ENCODE assay signal across 12 cellular contexts in the genomic region with DNA sequence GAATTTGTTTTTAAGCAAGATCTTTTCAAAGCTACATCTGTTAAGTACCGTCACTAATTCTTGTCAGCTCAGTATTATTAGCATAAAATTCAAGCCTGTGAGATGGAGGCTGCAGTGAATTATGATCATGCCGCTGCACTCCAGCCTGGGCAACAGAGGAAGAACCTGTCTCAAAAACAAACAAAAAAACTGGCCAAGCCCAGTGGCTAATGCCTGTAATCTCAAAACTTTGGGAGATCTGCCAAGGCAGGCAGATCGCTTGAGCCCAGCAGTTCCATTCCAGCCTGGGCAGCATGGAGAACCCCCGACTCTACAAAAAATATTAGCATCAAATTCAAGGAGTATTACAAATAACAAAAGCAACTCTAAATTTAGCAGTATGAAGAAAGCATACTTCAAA.
DNase-seq lines count a peak whose midpoint lies in the region; ATAC-seq, FAIRE-seq and TF ChIP-seq lines count a peak whose summit lies in the region.
"Had no signal": no experiment of that assay in that cellular context is flagged by ENCODE, and none has a peak within 500 bp of the region (broad histone marks: within the 10 kb centered on the region; RNA-seq: fewer than 3 reads in every experiment).

No MANE protein-coding gene starts in this region.

- peak; percentile 73 for DNase-seq in COR-L47 (lab: John Stamatoyannopoulos, UW)
- DNase-seq in NCI-H1694 (lab: John Stamatoyannopoulos, UW): peak; percentile 2
- DNase-seq in SJCRH30: peak; percentile 88 to 93
- DNase-seq in HepG2 (ENCODE audit: low spot score): peak; percentile 31
- no peak for DNase-seq in activated CD4-positive, CD25-positive, alpha-beta regulatory T cell (lab: John Stamatoyannopoulos, UW)
- no peak for DNase-seq in ACHN
- DNase-seq in RWPE1 (ENCODE audit: low spot score): no peak
- DNase-seq: NCI-H187 treated with DMSO at 0.1 percent for 48 hours; stimulated activated CD4-positive, alpha-beta T cell treated with anti-CD3 and anti-CD28 coated beads, Interleukin-2, amount 100 ng/mL, for 48 hours; stimulated activated naive CD4-positive, alpha-beta T cell had no signal

- ATAC-seq in HepG2 (no peak), HG02798 (IDR thresholded peaks at IDR 0.05; ENCODE audit: poor library complexity, unreplicated experiment) (no peak)

- no peak for TF ChIP-seq POLR2A in HepG2 (IDR thresholded peaks at IDR 0.05; ENCODE audit: insufficient read depth in 1 of 2, low read depth in 2 of 2, low read length in 2 of 2)

- H3K79me2 ChIP-seq in HepG2 (ENCODE audit: insufficient read depth, low read length): no peaks in the 10 kb centered on the region

- intact Hi-C loops in HepG2 (cut with micrococcal nuclease; ENCODE audit: unreplicated experiment): loop anchor here (10.0 kb wide), 1 partner anchor 118 kb away; no protein-coding TSS in a partner anchor

- H3K4me2 ChIP-seq in HepG2 (ENCODE audit: low read depth, low read length): no peak overlapping the region

- CTCF ChIA-PET in HepG2 (lab: Yijun Ruan, JAX; ENCODE audit: low intra/inter-chr PET ratio, low total read pairs): no interaction called here
- CTCF ChIA-PET in RWPE1 (lab: Yijun Ruan, JAX): no interaction called here

- FAIRE-seq in HepG2 (lab: Jason Lieb, UNC): no peak
- FAIRE-seq: RCC 7860 had no signal

- H2AFZ ChIP-seq in HepG2 (ENCODE audit: low read length): no peak overlapping the region

- TF ChIP-seq CTCF in HepG2 (CRISPR knock-in tag; IDR thresholded peaks at IDR 0.05): no peak
- no peak for TF ChIP-seq CTCF in RWPE1 (conservative IDR thresholded peaks at IDR 0.05; ENCODE audit: low read depth)

- H3K4me1 ChIP-seq in SJCRH30 (peaks cover 23% of the 10 kb centered on the region), HepG2 (ENCODE audit: insufficient read depth, low read length) (peaks cover 4% of the 10 kb centered on the region; the same call in 1 of the 2 replicates)

- no peak overlapping the region for H3K4me3 ChIP-seq in SJCRH30
- no peak overlapping the region for H3K4me3 ChIP-seq in HepG2 (replicated peaks in 1 of 3; ENCODE audit: insufficient read depth in 1 of 3, low read depth in 2 of 3, low read length in 3 of 3)

- H3K9ac ChIP-seq in HepG2 (ENCODE audit: insufficient read depth, low read depth, low read length): no peak overlapping the region

- in situ Hi-C loops in HepG2 (cut with HindIII; ENCODE audit: extremely low pct_ligation_motif_present, low pct_unique_long_range_greater_than_20kb): loop anchor here (10.0 kb wide), 1 partner anchor 298 kb away; no protein-coding TSS in a partner anchor
- in situ Hi-C loops in ACHN (cut with HindIII; ENCODE audit: low pct_ligation_motif_present, low pct_unique_long_range_greater_than_20kb, low sequenced_read_pairs): no loop called here

- TF ChIP-seq EP300 in HepG2 (IDR thresholded peaks at IDR 0.05; ENCODE audit: low read depth in 2 of 2, low read length in 2 of 2) (no peak), HepG2 (CRISPR knock-in tag; IDR thresholded peaks at IDR 0.05; ENCODE audit: borderline replicate concordance) (no peak)

- 96% methylated on average over 4 of the region's 4 CpGs for WGBS in HepG2 (ENCODE audit: low lambda C conversion rate)

- H3K27me3 ChIP-seq in SJCRH30 (no peaks in the 10 kb centered on the region), HepG2 (ENCODE audit: control insufficient read depth in 1 of 2, insufficient read depth in 2 of 2, low read length in 2 of 2) (no peaks in the 10 kb centered on the region)

- H3K27ac ChIP-seq in SJCRH30: peak overlapping the region; percentile 89
- no peak overlapping the region for H3K27ac ChIP-seq in HepG2 (ENCODE audit: extremely low read length, insufficient read depth, low read length)
- H3K27ac ChIP-seq in RWPE1: no peak overlapping the region

- TF ChIP-seq RAD21 in HepG2 (CRISPR knock-in tag; IDR thresholded peaks at IDR 0.05): no peak

- H3K9me3 ChIP-seq in SJCRH30 (replicated peaks) (no peaks in the 10 kb centered on the region; the same call in 1 of the 2 replicates), HepG2 (ENCODE audit: low read length) (no peaks in the 10 kb centered on the region)

- no TSS peak for BruUV-seq in HepG2 (replicated peaks; lab: Mats Ljungman, UMichigan)

- H3K36me3 ChIP-seq in SJCRH30 (no peaks in the 10 kb centered on the region), HepG2 (replicated peaks in 1 of 2; ENCODE audit: control insufficient read depth in 1 of 2, insufficient read depth in 2 of 2, low read length in 2 of 2) (no peaks in the 10 kb centered on the region; a peak in 1 of 5 replicates)

- no peaks in the 10 kb centered on the region for H4K20me1 ChIP-seq in HepG2 (ENCODE audit: insufficient read depth, low read length)

- POLR2A ChIA-PET in HepG2 (lab: Yijun Ruan, JAX) (no interaction called here), RWPE1 (lab: Yijun Ruan, JAX; ENCODE audit: low non-redundant PET) (no interaction called here)

TF ChIP-seq in HepG2, 621 proteins besides CTCF, POLR2A, EP300 and RAD21:
- no peak for TF ChIP-seq MBNL3 (CRISPR knock-in tag; conservative IDR thresholded peaks at IDR 0.05)
- TF ChIP-seq ZNF747 (CRISPR knock-in tag; IDR thresholded peaks at IDR 0.05; ENCODE audit: borderline replicate concordance): no peak
- no peak for TF ChIP-seq ZFP90 (CRISPR knock-in tag; IDR thresholded peaks at IDR 0.05; ENCODE audit: borderline replicate concordance)
- no peak for TF ChIP-seq CEBPG (CRISPR knock-in tag; IDR thresholded peaks at IDR 0.05)
TF ChIP-seq in HepG2: peak in this region for 0.

Comparison
In these comparisons a context has a peak if more than half of its experiments do, and no peak if none do; other contexts are left out.
1. DNase-seq: peak in COR-L47 (single experiment), NCI-H1694 (single experiment), SJCRH30 (2 of 2) and HepG2 (single experiment); none in activated CD4-positive, CD25-positive, alpha-beta regulatory T cell (0 of 4), ACHN (single experiment) and RWPE1 (single experiment).